Comparison of ENCODE assay signal across 19 cellular contexts in the genomic region with DNA sequence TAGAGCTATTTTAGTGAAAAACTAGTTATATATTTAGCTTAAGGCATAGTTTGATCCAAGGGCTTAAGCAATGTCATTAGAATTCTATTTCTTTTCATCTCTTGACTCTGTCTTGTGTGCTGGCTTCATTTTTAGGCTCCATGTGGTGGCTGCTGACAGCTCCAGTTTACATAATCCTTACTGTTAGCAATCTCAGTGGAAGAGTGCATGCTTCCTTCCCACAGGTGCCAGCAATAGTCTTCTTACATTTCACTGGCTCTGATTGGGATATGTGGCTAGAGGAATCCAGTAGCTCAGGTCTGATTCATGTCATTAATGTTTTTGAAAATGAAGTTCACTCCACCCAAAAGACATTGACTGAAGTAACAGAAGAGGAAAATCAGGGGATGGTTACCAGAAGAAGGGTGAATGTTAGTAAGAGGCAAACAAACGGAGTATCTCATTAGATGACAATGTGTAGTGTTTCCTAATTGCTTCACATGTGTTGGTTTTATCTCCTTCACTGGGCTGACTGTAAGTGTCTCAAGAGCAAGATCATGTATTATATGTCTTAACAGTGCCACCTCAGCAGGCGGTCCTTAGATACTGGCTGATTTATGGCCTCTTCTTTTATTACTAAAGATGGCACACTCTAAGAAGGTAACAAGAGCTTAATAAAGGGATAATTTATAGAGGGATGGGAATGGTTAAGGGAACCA.
"Had no signal": no experiment of that assay in that cellular context is flagged by ENCODE, and none has a peak within 500 bp of the region (broad histone marks: within the 10 kb centered on the region; RNA-seq: fewer than 3 reads in every experiment).

No MANE protein-coding gene starts in this region.

- H3K9me3 ChIP-seq: esophagus squamous epithelium, lower lobe of right lung, ovary, tibial artery had no signal

- H3K27me3 ChIP-seq: esophagus squamous epithelium, ovary, tibial artery had no signal

- H3K36me3 ChIP-seq: esophagus squamous epithelium, lower lobe of right lung, ovary, tibial artery had no signal

- ATAC-seq: activated CD8-positive, alpha-beta T cell treated with anti-CD3 and anti-CD28 coated beads for 36 hours; activated T-cell treated with anti-CD3 and anti-CD28 coated beads, Interleukin-2, amount 50 U/mL, for 4 hours; lower lobe of right lung; stimulated activated memory B cell treated with anti-CD40 and anti-IgM and Interleukin-4, amounts not matched to agents 10 μg/mL and 1 μg/mL and 100 μg/mL, for 72 hours; WTC11 had no signal

- H3K27ac ChIP-seq: esophagus squamous epithelium, lower lobe of right lung, ovary, tibial artery had no signal

- H3K4me3 ChIP-seq: esophagus squamous epithelium, lower lobe of right lung, ovary, tibial artery had no signal

- DNase-seq: activated CD4-positive, alpha-beta T cell treated with anti-CD3 and anti-CD28 coated beads for 48 hours; activated CD8-positive, alpha-beta T cell treated with anti-CD3 and anti-CD28 coated beads for 36 hours; activated effector memory CD4-positive, alpha-beta T cell treated with Interleukin-2 at 50 U/mL for 16 hours; activated naive CD4-positive, alpha-beta T cell treated with anti-CD3 and anti-CD28 coated beads, Interleukin-2, amount 50 U/mL, for 16 hours; activated T-cell treated with anti-CD3 and anti-CD28 coated beads, Interleukin-2, amount 50 U/mL, for 4 hours; central memory CD4-positive, alpha-beta T cell; cortex of kidney; effector CD4-positive, alpha-beta T cell; esophagus squamous epithelium; kidney glomerular epithelial cell; lower lobe of right lung; midbrain; naive B cell; ovary; stimulated activated CD4-positive, alpha-beta T cell treated with anti-CD3 and anti-CD28 coated beads, Interleukin-2, amount 100 ng/mL, for 48 hours; T-helper 2 cell; tibial artery had no signal
